2 cellular contexts compared by ENCODE assay signal in the genomic region with DNA sequence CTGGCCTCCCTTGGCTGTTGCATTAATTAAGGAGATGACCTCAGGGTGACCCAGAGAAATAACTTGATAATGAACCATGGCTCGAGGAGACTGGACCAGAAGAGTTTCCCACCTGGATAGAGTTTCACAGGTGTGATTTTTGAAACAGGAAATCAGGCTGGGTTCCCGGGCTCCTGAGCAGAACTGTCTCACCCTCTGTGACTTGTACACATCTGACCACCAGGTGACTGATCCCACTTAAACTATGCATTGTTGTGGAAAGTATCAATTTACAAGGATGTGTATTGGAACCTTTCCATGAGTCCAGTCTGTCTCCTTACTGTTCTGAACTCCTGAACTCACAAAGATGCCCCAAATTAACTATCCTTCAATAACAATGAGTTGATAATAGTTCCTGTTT.
TF ChIP-seq lines count a peak whose summit lies in the region.

No MANE protein-coding gene starts in this region.

TF ChIP-seq in SK-N-SH treated with all-trans-retinoic acid at 6 μM for 48 hours, 23 proteins besides CTCF, POLR2A, EP300 and RAD21 (continued from another document):
- TF ChIP-seq, protein P1, sequence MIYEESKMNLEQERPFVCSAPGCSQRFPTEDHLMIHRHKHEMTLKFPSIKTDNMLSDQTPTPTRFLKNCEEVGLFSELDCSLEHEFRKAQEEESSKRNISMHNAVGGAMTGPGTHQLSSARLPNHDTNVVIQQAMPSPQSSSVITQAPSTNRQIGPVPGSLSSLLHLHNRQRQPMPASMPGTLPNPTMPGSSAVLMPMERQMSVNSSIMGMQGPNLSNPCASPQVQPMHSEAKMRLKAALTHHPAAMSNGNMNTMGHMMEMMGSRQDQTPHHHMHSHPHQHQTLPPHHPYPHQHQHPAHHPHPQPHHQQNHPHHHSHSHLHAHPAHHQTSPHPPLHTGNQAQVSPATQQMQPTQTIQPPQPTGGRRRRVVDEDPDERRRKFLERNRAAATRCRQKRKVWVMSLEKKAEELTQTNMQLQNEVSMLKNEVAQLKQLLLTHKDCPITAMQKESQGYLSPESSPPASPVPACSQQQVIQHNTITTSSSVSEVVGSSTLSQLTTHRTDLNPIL (CRISPR knock-in tag; IDR thresholded peaks at IDR 0.05; ENCODE audit: low read depth) = no peak
- TF ChIP-seq BACH2 (CRISPR knock-in tag; IDR thresholded peaks at IDR 0.05; ENCODE audit: borderline replicate concordance) (no peak), ZNF8 (CRISPR knock-in tag; IDR thresholded peaks at IDR 0.05) (no peak), ESRRG (CRISPR knock-in tag; IDR thresholded peaks at IDR 0.05) (no peak)
- TF ChIP-seq, protein P2, sequence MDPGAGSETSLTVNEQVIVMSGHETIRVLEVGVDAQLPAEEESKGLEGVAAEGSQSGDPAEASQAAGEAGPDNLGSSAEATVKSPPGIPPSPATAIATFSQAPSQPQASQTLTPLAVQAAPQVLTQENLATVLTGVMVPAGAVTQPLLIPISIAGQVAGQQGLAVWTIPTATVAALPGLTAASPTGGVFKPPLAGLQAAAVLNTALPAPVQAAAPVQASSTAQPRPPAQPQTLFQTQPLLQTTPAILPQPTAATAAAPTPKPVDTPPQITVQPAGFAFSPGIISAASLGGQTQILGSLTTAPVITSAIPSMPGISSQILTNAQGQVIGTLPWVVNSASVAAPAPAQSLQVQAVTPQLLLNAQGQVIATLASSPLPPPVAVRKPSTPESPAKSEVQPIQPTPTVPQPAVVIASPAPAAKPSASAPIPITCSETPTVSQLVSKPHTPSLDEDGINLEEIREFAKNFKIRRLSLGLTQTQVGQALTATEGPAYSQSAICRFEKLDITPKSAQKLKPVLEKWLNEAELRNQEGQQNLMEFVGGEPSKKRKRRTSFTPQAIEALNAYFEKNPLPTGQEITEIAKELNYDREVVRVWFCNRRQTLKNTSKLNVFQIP (CRISPR knock-in tag; IDR thresholded peaks at IDR 0.05; ENCODE audit: borderline replicate concordance, low read depth) = no peak

TF ChIP-seq in SK-N-SH, 30 proteins besides CTCF, POLR2A, EP300 and RAD21 (continued from another document):
- TF ChIP-seq, protein P3, sequence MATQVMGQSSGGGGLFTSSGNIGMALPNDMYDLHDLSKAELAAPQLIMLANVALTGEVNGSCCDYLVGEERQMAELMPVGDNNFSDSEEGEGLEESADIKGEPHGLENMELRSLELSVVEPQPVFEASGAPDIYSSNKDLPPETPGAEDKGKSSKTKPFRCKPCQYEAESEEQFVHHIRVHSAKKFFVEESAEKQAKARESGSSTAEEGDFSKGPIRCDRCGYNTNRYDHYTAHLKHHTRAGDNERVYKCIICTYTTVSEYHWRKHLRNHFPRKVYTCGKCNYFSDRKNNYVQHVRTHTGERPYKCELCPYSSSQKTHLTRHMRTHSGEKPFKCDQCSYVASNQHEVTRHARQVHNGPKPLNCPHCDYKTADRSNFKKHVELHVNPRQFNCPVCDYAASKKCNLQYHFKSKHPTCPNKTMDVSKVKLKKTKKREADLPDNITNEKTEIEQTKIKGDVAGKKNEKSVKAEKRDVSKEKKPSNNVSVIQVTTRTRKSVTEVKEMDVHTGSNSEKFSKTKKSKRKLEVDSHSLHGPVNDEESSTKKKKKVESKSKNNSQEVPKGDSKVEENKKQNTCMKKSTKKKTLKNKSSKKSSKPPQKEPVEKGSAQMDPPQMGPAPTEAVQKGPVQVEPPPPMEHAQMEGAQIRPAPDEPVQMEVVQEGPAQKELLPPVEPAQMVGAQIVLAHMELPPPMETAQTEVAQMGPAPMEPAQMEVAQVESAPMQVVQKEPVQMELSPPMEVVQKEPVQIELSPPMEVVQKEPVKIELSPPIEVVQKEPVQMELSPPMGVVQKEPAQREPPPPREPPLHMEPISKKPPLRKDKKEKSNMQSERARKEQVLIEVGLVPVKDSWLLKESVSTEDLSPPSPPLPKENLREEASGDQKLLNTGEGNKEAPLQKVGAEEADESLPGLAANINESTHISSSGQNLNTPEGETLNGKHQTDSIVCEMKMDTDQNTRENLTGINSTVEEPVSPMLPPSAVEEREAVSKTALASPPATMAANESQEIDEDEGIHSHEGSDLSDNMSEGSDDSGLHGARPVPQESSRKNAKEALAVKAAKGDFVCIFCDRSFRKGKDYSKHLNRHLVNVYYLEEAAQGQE (IDR thresholded peaks at IDR 0.05; ENCODE audit: low read depth, low read length) = no peak
- TF ChIP-seq TAF1 (IDR thresholded peaks at IDR 0.05; ENCODE audit: borderline replicate concordance, low read depth, low read length) = no peak
